ENCODE assay signal across 11 cellular contexts in the genomic region with DNA sequence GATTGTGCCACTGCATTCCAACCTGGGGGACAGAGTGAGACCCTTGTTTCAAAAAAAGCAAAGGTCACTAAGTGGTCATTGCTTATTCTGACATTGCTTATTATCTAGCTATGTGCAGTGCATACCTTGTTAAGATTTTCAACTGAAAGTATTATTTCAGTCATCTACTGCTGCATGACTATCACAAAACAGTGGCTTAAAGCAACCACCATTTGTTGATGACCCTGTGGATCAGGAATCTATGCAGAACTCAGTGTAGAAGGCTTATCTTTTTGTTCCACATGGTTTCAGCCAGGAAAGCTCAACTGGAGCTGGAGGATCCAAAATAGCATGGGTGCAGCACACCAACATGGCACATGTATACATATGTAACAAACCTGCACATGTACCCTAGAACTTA. TPM values are rescaled to one million over a fixed set of nuclear protein-coding genes. Genes with fewer than 3 reads are reported as not detected.
"Had no signal": no experiment of that assay in that cellular context is flagged by ENCODE, and none has a peak within 500 bp of the region (broad histone marks: within the 10 kb centered on the region; RNA-seq: fewer than 3 reads in every experiment).

No MANE protein-coding gene starts in this region.

- H3K27ac Mint-ChIP-seq: H9, HFFc6 had no signal

- H2AFZ ChIP-seq: GM23248 had no signal

- H3K9ac ChIP-seq: GM23248 had no signal

- H3K4me3 Mint-ChIP-seq: H9, HFFc6 had no signal

- H3K27ac ChIP-seq: GM23248 had no signal

- H3K4me3 ChIP-seq: GM23248, HAP-1 had no signal

- H3K36me3 ChIP-seq: HAP-1 had no signal

- ATAC-seq: HCT116 had no signal

- DNase-seq: GM23248, GOT3, H7, H9, HCEC 1CT, HFFc6 had no signal

- H3K9me3 ChIP-seq: HAP-1 had no signal

- FAIRE-seq: H1, H54 had no signal

- H3K9me3 Mint-ChIP-seq: H9, HFFc6 had no signal

RNA-seq across cellular contexts. Expression of gene ENKUR, which starts 23.6 kb away (rescaled TPM):
- total RNA-seq: GM23248, H1, H4, H7, H9 had no signal
- polyA plus RNA-seq: H1 had no signal
